1 cellular context compared by ENCODE assay signal in the genomic region with DNA sequence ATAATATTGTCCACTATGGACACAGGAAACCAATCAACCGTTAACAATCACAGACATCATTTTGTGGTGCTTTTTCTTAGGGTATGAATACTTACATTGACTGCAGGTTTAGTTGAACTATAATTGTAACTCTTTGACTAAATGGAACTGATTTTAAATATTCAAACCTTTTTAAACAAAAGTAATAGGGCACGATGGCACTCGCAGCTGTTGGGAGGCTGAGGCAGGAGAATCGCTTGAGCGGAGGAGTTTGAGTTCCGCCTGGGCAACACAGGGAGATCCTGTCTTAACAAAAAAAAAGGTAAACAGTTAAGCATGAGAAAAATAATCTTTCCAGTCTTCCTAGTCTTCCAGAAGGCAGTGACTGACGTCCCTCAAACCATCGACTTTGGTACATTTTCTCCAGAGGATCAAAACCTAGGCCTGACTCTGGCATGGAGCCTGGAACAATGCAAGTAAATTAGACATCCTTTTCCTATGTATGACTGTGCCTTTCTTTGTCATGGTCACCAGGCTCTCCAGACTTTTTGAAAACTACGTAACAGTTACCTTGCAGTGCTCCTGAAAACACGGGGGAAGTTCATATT.
TF ChIP-seq lines count a peak whose summit lies in the region.

No MANE protein-coding gene starts in this region.

TF ChIP-seq in K562, 482 proteins besides CTCF, POLR2A, EP300 and RAD21:
- TF ChIP-seq CHD4 (IDR thresholded peaks at IDR 0.05; ENCODE audit: insufficient read depth, insufficient replicate concordance, low read depth, low read length, poor library complexity, severe bottlenecking) (no peak), SMARCB1 (IDR thresholded peaks at IDR 0.05; ENCODE audit: insufficient read length, low read depth) (no peak), GATAD2A (IDR thresholded peaks at IDR 0.05) (no peak), SREBF2 (CRISPR knock-in tag; IDR thresholded peaks at IDR 0.05) (no peak), CBX8 (IDR thresholded peaks at IDR 0.05; ENCODE audit: borderline replicate concordance, extremely low read depth, low read depth, low read length, poor library complexity, severe bottlenecking) (peak; percentile 91), HOXB6 (CRISPR knock-in tag; IDR thresholded peaks at IDR 0.05; ENCODE audit: borderline replicate concordance) (no peak), CBX2 (IDR thresholded peaks at IDR 0.05; ENCODE audit: insufficient read depth, low read length, poor library complexity, severe bottlenecking) (peak; percentile 98), GATAD2B (IDR thresholded peaks at IDR 0.05; ENCODE audit: borderline replicate concordance) (no peak)
- TF ChIP-seq, protein P1, sequence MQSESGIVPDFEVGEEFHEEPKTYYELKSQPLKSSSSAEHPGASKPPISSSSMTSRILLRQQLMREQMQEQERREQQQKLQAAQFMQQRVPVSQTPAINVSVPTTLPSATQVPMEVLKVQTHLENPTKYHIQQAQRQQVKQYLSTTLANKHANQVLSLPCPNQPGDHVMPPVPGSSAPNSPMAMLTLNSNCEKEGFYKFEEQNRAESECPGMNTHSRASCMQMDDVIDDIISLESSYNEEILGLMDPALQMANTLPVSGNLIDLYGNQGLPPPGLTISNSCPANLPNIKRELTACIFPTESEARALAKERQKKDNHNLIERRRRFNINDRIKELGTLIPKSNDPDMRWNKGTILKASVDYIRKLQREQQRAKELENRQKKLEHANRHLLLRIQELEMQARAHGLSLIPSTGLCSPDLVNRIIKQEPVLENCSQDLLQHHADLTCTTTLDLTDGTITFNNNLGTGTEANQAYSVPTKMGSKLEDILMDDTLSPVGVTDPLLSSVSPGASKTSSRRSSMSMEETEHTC (IDR thresholded peaks at IDR 0.05) = no peak
